In the genomic region with DNA sequence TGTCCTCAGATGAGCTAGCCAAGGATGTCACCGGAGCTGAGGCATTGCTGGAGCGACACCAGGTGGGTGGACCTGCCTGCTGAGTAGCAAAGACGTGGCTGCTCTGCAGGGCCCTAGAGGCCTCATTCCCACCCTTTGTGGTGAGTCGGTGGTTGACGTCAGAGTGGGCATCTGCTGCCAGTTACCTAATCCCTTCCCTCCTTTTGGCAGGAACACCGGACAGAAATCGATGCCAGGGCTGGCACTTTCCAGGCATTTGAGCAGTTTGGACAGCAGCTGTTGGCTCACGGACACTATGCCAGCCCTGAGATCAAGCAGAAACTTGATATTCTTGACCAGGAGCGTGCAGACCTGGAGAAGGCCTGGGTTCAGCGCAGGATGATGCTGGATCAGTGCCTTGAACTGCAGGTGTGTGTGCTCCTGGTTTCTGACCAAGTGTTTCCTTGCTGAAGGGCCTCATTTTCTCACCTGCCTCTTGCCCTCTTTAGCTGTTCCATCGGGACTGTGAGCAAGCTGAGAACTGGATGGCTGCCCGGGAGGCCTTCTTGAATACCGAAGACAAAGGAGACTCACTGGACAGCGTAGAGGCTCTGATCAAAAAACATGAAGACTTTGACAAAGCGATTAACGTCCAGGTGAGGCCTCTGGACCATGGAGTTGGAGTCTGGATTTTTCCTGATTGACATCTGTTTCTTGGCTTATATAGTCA, we compare ENCODE assay signal across 11 cellular contexts. TPM values are rescaled to one million over a fixed set of nuclear protein-coding genes. Genes with fewer than 3 reads are reported as not detected.
DNase-seq lines count a peak whose midpoint lies in the region; ATAC-seq and TF ChIP-seq lines count a peak whose summit lies in the region.
"Had no signal": no experiment of that assay in that cellular context is flagged by ENCODE, and none has a peak within 500 bp of the region (broad histone marks: within the 10 kb centered on the region; RNA-seq: fewer than 3 reads in every experiment).

No MANE protein-coding gene starts in this region.

- H3K9ac ChIP-seq in colonic mucosa (ENCODE audit: low read depth in 2 of 2, low read length in 2 of 2): no peak overlapping the region

- H3K9me3 Mint-ChIP-seq in HFFc6: no peaks in the 10 kb centered on the region
- H3K9me3 Mint-ChIP-seq in activated naive CD4-positive, alpha-beta T cell treated with anti-CD3 and anti-CD28 coated beads, Interleukin-2, amount 50 U/mL, for 72 hours: no peaks in the 10 kb centered on the region
- H3K9me3 Mint-ChIP-seq: activated T-cell treated with anti-CD3 and anti-CD28 coated beads, Interleukin-2, amount 50 U/mL, for 24 hours; T-cell had no signal

- H3K4me1 Mint-ChIP-seq in HFFc6 (ENCODE audit: low read depth): no peaks in the 10 kb centered on the region
- H3K4me1 Mint-ChIP-seq: T-cell had no signal

- intact Hi-C loops in prostate gland (cut with DNase I) (loop anchor here (10.0 kb wide), 1 partner anchor 53 kb away; a partner anchor contains a TSS), colonic mucosa (cut with DNase I) (no loop called here)

- no peak overlapping the region for H3K4me3 Mint-ChIP-seq in HFFc6
- H3K4me3 Mint-ChIP-seq: activated T-cell treated with anti-CD3 and anti-CD28 coated beads, Interleukin-2, amount 50 U/mL, for 24 hours; T-cell had no signal

- peaks cover 68% of the 10 kb centered on the region for H3K36me3 Mint-ChIP-seq in HFFc6 (ENCODE audit: low read depth)
- H3K36me3 Mint-ChIP-seq in activated naive CD4-positive, alpha-beta T cell treated with anti-CD3 and anti-CD28 coated beads, Interleukin-2, amount 50 U/mL, for 72 hours: peaks cover 7 to 9% of the 10 kb centered on the region in 2 donors

- no peak overlapping the region for H3K27ac Mint-ChIP-seq in HFFc6
- H3K27ac Mint-ChIP-seq in activated naive CD4-positive, alpha-beta T cell treated with anti-CD3 and anti-CD28 coated beads, Interleukin-2, amount 50 U/mL, for 72 hours: peak overlapping the region in 1 of 2 donors; percentile 41
- H3K27ac Mint-ChIP-seq: activated T-cell treated with anti-CD3 and anti-CD28 coated beads, Interleukin-2, amount 50 U/mL, for 24 hours; T-cell had no signal

- H3K27ac ChIP-seq in prostate gland (peak overlapping the region; percentile 74 to 78), colonic mucosa (no peak overlapping the region)

- ATAC-seq in activated naive CD4-positive, alpha-beta T cell treated with anti-CD3 and anti-CD28 coated beads, Interleukin-2, amount 50 U/mL, for 72 hours: no peak
- ATAC-seq: T-cell had no signal

- H3K27me3 ChIP-seq in prostate gland (replicated peaks; ENCODE audit: insufficient read depth): no peaks in the 10 kb centered on the region
- no peaks in the 10 kb centered on the region for H3K27me3 ChIP-seq in colonic mucosa

- no peak overlapping the region for H3K4me3 ChIP-seq in fibroblast of villous mesenchyme (ENCODE audit: low read depth, low read length)
- no peak overlapping the region for H3K4me3 ChIP-seq in prostate gland
- H3K4me3 ChIP-seq in colonic mucosa: no peak overlapping the region
- H3K4me3 ChIP-seq: smooth muscle cell had no signal

- H3K27me3 Mint-ChIP-seq in HFFc6 (ENCODE audit: insufficient read depth): peaks cover 4% of the 10 kb centered on the region
- H3K27me3 Mint-ChIP-seq: activated T-cell treated with anti-CD3 and anti-CD28 coated beads, Interleukin-2, amount 50 U/mL, for 24 hours; T-cell had no signal

- no peak for TF ChIP-seq POLR2A in prostate gland (IDR thresholded peaks at IDR 0.05)

- H3K36me3 ChIP-seq in prostate gland (peaks cover 18 to 29% of the 10 kb centered on the region in 2 donors), colonic mucosa (peaks cover 61% of the 10 kb centered on the region)

- DNase-seq in DMS79 treated with DMSO at 0.1 percent for 48 hours (lab: John Stamatoyannopoulos, UW) (peak; percentile 100), SHP77 treated with DMSO at 0.1 percent for 48 hours (lab: John Stamatoyannopoulos, UW) (peak; percentile 97), fibroblast of villous mesenchyme (ENCODE audit: low read depth) (peak; percentile 21), prostate gland (ENCODE audit: low spot score) (peak; percentile 95), HFFc6 (no peak), colonic mucosa (no peak), SW480 (ENCODE audit: low spot score) (no peak)
- DNase-seq in activated naive CD4-positive, alpha-beta T cell treated with anti-CD3 and anti-CD28 coated beads, Interleukin-2, amount 50 U/mL, for 72 hours (ENCODE audit: low spot score in 2 of 2): no peak
- DNase-seq: activated T-cell treated with anti-CD3 and anti-CD28 coated beads, Interleukin-2, amount 50 U/mL, for 24 hours; T-cell had no signal

- H3K9me3 ChIP-seq in prostate gland (no peaks in the 10 kb centered on the region), colonic mucosa (no peaks in the 10 kb centered on the region)

- H3K4me1 ChIP-seq in prostate gland (replicated peaks) (peaks cover 12% of the 10 kb centered on the region), colonic mucosa (no peaks in the 10 kb centered on the region)

- no peak for TF ChIP-seq CTCF in fibroblast of villous mesenchyme (IDR thresholded peaks at IDR 0.05; ENCODE audit: insufficient read depth, low read depth, low read length)
- peak in 2 of 4 experiments; percentile 29 to 35 for TF ChIP-seq CTCF in prostate gland (IDR thresholded peaks at IDR 0.05)
- TF ChIP-seq CTCF in HFFc6 (IDR thresholded peaks at IDR 0.05): no peak
- TF ChIP-seq CTCF in colonic mucosa (IDR thresholded peaks at IDR 0.05): no peak

- 27% methylated on average over 16 of the region's 16 CpGs for WGBS in prostate gland

RNA-seq across cellular contexts. Expression of a gene that starts 48.9 kb away (rescaled TPM):
- total RNA-seq in fibroblast of villous mesenchyme: 52.2 and 59.9 TPM in 2 replicates
- total RNA-seq in prostate gland: 10 to 100 TPM; 66.1 to 80.1 TPM
- total RNA-seq in HFFc6 (2021; fragmentation: NEBNext Ultra II Directional; extraction: Animal tissue kit (Norgen Biotek cat#: 25700)): 10 to 100 TPM; 34.5 to 51.7 (median 49.9) TPM
- total RNA-seq in activated naive CD4-positive, alpha-beta T cell treated with anti-CD3 and anti-CD28 coated beads, Interleukin-2, amount 50 U/mL, for 72 hours: 10 to 100 TPM; 22.2 to 27.3 TPM
- 100 to 1,000 TPM in 1 of 2 donors, 10 to 100 TPM in 1; 39.7 to 152 TPM for total RNA-seq in colonic mucosa

RNA-seq across cellular contexts. Expression of a gene that starts 55.4 kb away (rescaled TPM):
- total RNA-seq in fibroblast of villous mesenchyme (477 and 501 TPM in 2 replicates), prostate gland (100 to 1,000 TPM; 130 to 472 TPM), colonic mucosa (100 to 1,000 TPM; 263 to 282 TPM)
- total RNA-seq in HFFc6 (2021; fragmentation: NEBNext Ultra II Directional; extraction: Animal tissue kit (Norgen Biotek cat#: 25700)): 100 to 1,000 TPM; 316 to 368 (median 327) TPM
- total RNA-seq in activated naive CD4-positive, alpha-beta T cell treated with anti-CD3 and anti-CD28 coated beads, Interleukin-2, amount 50 U/mL, for 72 hours: 100 to 1,000 TPM; 242 to 278 TPM

Comparison
In these comparisons a context has a peak if more than half of its experiments do, and no peak if none do; other contexts are left out.
1. DNase-seq: peak in DMS79 treated with DMSO at 0.1 percent for 48 hours (single experiment), SHP77 treated with DMSO at 0.1 percent for 48 hours (single experiment), fibroblast of villous mesenchyme (single experiment) and prostate gland (single experiment); none in HFFc6 (single experiment), activated naive CD4-positive, alpha-beta T cell treated with anti-CD3 and anti-CD28 coated beads, Interleukin-2, amount 50 U/mL, for 72 hours (0 of 2), colonic mucosa (single experiment) and SW480 (single experiment).